28 cellular contexts compared by ENCODE assay signal in the genomic region with DNA sequence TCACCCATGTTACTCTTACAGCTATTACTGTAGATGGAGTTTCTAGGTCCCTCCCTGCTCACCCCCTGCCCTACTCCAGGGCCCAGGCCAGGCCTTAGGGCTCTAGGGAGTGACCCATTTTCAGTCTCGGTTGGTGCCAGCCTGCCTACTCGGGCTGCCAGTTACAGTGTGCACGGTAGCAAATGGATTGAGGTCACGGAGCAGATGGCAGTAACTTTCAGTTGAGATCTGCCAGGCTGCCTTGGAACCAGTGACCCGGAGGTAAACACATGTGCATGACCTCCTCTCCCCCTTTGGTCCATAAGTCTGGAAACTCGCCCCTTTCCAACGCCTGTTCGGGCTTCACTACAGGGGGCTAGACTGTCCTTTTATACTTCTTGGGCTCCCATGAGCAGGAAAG.
"Had no signal": no experiment of that assay in that cellular context is flagged by ENCODE, and none has a peak within 500 bp of the region (broad histone marks: within the 10 kb centered on the region; RNA-seq: fewer than 3 reads in every experiment).

No MANE protein-coding gene starts in this region.

- H3K27ac Mint-ChIP-seq: activated CD4-positive, alpha-beta T cell treated with anti-CD3 and anti-CD28 coated beads for 36 hours; activated CD8-positive, alpha-beta memory T cell treated with anti-CD3 and anti-CD28 coated beads, Interleukin-2, amount 10 ng/mL, durations not matched to agents 7 days and 5 days; activated CD8-positive, alpha-beta T cell treated with anti-CD3 and anti-CD28 coated beads, Interleukin-2, amount 10 ng/mL, durations not matched to agents 7 days and 5 days; activated naive CD4-positive, alpha-beta T cell treated with anti-CD3 and anti-CD28 coated beads, Interleukin-2, amount 50 U/mL, for 24 hours; activated naive CD8-positive, alpha-beta T cell treated with anti-CD3 and anti-CD28 coated beads, Interleukin-2, amount 50 U/mL, for 24 hours; activated T-helper 2 cell treated with anti-CD3 and anti-CD28 coated beads, Interferon-gamma antibody, Interleukin-2, Interleukin-4, amounts not matched to agents 10 μg/mL and 5 μg/mL and 100 μg/mL, durations not matched to agents 14 hours and 24 hours and 36 hours; dendritic cell treated with granulocyte-macrophage colony-stimulating factor and Interleukin-4, amounts not matched to agents 40 ng/mL and 50 ng/mL, for 4 days; type B pancreatic cell had no signal

- H3K9me3 ChIP-seq: esophagus squamous epithelium, heart right ventricle, lower lobe of right lung, pancreas, prostate gland, spleen, testis, uterus had no signal

- H3K4me1 Mint-ChIP-seq: activated CD4-positive, alpha-beta T cell treated with anti-CD3 and anti-CD28 coated beads for 36 hours; activated CD8-positive, alpha-beta memory T cell treated with anti-CD3 and anti-CD28 coated beads, Interleukin-2, amount 10 ng/mL, durations not matched to agents 7 days and 5 days; activated naive CD4-positive, alpha-beta T cell treated with anti-CD3 and anti-CD28 coated beads, Interleukin-2, amount 50 U/mL, for 24 hours; activated naive CD8-positive, alpha-beta T cell treated with anti-CD3 and anti-CD28 coated beads, Interleukin-2, amount 50 U/mL, for 24 hours; naive B cell had no signal

- H3K27me3 Mint-ChIP-seq: activated CD4-positive, alpha-beta T cell treated with anti-CD3 and anti-CD28 coated beads for 36 hours; activated CD8-positive, alpha-beta memory T cell treated with anti-CD3 and anti-CD28 coated beads, Interleukin-2, amount 10 ng/mL, durations not matched to agents 7 days and 5 days; activated naive CD4-positive, alpha-beta T cell treated with anti-CD3 and anti-CD28 coated beads, Interleukin-2, amount 50 U/mL, for 24 hours; activated naive CD8-positive, alpha-beta T cell treated with anti-CD3 and anti-CD28 coated beads, Interleukin-2, amount 50 U/mL, for 24 hours; naive B cell; type B pancreatic cell had no signal

- H3K4me3 ChIP-seq: esophagus squamous epithelium, heart right ventricle, lower lobe of right lung, pancreas, prostate gland, spleen, testis, uterus had no signal

- DNase-seq: activated CD4-positive, alpha-beta T cell treated with anti-CD3 and anti-CD28 coated beads for 36 hours; activated CD4-positive, CD25-positive, alpha-beta regulatory T cell; activated CD8-positive, alpha-beta memory T cell treated with anti-CD3 and anti-CD28 coated beads, Interleukin-2, amount 10 ng/mL, durations not matched to agents 7 days and 5 days; activated CD8-positive, alpha-beta T cell treated with anti-CD3 and anti-CD28 coated beads, Interleukin-2, amount 10 ng/mL, durations not matched to agents 7 days and 5 days; activated naive CD8-positive, alpha-beta T cell treated with anti-CD3 and anti-CD28 coated beads, Interleukin-2, amount 50 U/mL, for 24 hours; activated T-cell treated with anti-CD3 and anti-CD28 coated beads, Interleukin-2, amount 50 U/mL, for 48 hours; amygdala; caudate nucleus; effector CD4-positive, alpha-beta T cell; esophagus squamous epithelium; foreskin melanocyte; heart right ventricle; lower lobe of right lung; mesendoderm; naive B cell; pancreas; spleen; stimulated activated naive CD8-positive, alpha-beta T cell treated with anti-CD3 and anti-CD28 coated beads, Interleukin-15, Interleukin-2, amounts not matched to agents 100 U/mL and 50 U/mL, for 24 hours; T-helper 1 cell; testis; uterus had no signal

- H3K27ac ChIP-seq: epithelial cell of prostate, esophagus squamous epithelium, heart right ventricle, lower lobe of right lung, pancreas, prostate gland, spleen, testis, uterus had no signal

- H3K36me3 Mint-ChIP-seq: activated CD8-positive, alpha-beta memory T cell treated with anti-CD3 and anti-CD28 coated beads, Interleukin-2, amount 10 ng/mL, durations not matched to agents 7 days and 5 days; activated naive CD4-positive, alpha-beta T cell treated with anti-CD3 and anti-CD28 coated beads, Interleukin-2, amount 50 U/mL, for 24 hours; naive B cell; type B pancreatic cell had no signal

- H3K27me3 ChIP-seq: pancreas, spleen, testis, uterus had no signal

- ATAC-seq: activated CD4-positive, alpha-beta T cell treated with anti-CD3 and anti-CD28 coated beads for 36 hours; activated CD8-positive, alpha-beta memory T cell treated with anti-CD3 and anti-CD28 coated beads, Interleukin-2, amount 10 ng/mL, durations not matched to agents 7 days and 5 days; activated CD8-positive, alpha-beta T cell treated with anti-CD3 and anti-CD28 coated beads, Interleukin-2, amount 10 ng/mL, durations not matched to agents 7 days and 5 days; activated naive CD8-positive, alpha-beta T cell treated with anti-CD3 and anti-CD28 coated beads, Interleukin-2, amount 50 U/mL, for 24 hours; heart right ventricle; lower lobe of right lung; pancreas; stimulated activated naive CD8-positive, alpha-beta T cell treated with anti-CD3 and anti-CD28 coated beads, Interleukin-15, Interleukin-2, amounts not matched to agents 100 U/mL and 50 U/mL, for 24 hours had no signal

- FAIRE-seq: endometrium, pancreas had no signal

- H3K36me3 ChIP-seq: esophagus squamous epithelium, heart right ventricle, lower lobe of right lung, pancreas, prostate gland, spleen, uterus had no signal

- H3K4me1 ChIP-seq: esophagus squamous epithelium, heart right ventricle, lower lobe of right lung, pancreas, prostate gland, spleen, testis, uterus had no signal

- H3K9me3 Mint-ChIP-seq: activated naive CD4-positive, alpha-beta T cell treated with anti-CD3 and anti-CD28 coated beads, Interleukin-2, amount 50 U/mL, for 24 hours; activated naive CD8-positive, alpha-beta T cell treated with anti-CD3 and anti-CD28 coated beads, Interleukin-2, amount 50 U/mL, for 24 hours; dendritic cell treated with granulocyte-macrophage colony-stimulating factor and Interleukin-4, amounts not matched to agents 40 ng/mL and 50 ng/mL, for 4 days; type B pancreatic cell had no signal

- H3K4me3 Mint-ChIP-seq: activated CD4-positive, alpha-beta T cell treated with anti-CD3 and anti-CD28 coated beads for 36 hours; activated CD8-positive, alpha-beta memory T cell treated with anti-CD3 and anti-CD28 coated beads, Interleukin-2, amount 10 ng/mL, durations not matched to agents 7 days and 5 days; activated CD8-positive, alpha-beta T cell treated with anti-CD3 and anti-CD28 coated beads, Interleukin-2, amount 10 ng/mL, durations not matched to agents 7 days and 5 days; activated naive CD4-positive, alpha-beta T cell treated with anti-CD3 and anti-CD28 coated beads, Interleukin-2, amount 50 U/mL, for 24 hours; activated naive CD8-positive, alpha-beta T cell treated with anti-CD3 and anti-CD28 coated beads, Interleukin-2, amount 50 U/mL, for 24 hours; dendritic cell treated with granulocyte-macrophage colony-stimulating factor and Interleukin-4, amounts not matched to agents 40 ng/mL and 50 ng/mL, for 4 days; naive B cell; type B pancreatic cell had no signal
